Comparison of ENCODE assay signal across 17 cellular contexts in genomic region chr7:99396914-99397631, GRCh38. TPM values are rescaled to one million over a fixed set of nuclear protein-coding genes. Genes with fewer than 3 reads are reported as not detected.
DNase-seq lines count a peak whose midpoint lies in the region; ATAC-seq, FAIRE-seq and TF ChIP-seq lines count a peak whose summit lies in the region.
"Had no signal": no experiment of that assay in that cellular context is flagged by ENCODE, and none has a peak within 500 bp of the region (broad histone marks: within the 10 kb centered on the region; RNA-seq: fewer than 3 reads in every experiment).

No MANE protein-coding gene starts in this region.

- H3K36me3 ChIP-seq in GM12878 (ENCODE audit: control insufficient read depth in 2 of 2, insufficient read depth in 2 of 2, low read length in 1 of 2) (peaks cover 45 to 60% of the 10 kb centered on the region in 2 experiments), neuronal stem cell (replicated peaks in 1 of 2; ENCODE audit: control insufficient read depth in 2 of 2, insufficient read depth in 2 of 2, low read length in 2 of 2) (peaks cover 53 to 97% of the 10 kb centered on the region in 2 donors)

- no peak overlapping the region for H2BK15ac ChIP-seq in neuronal stem cell (ENCODE audit: low read length)

- no peak overlapping the region for H3K4ac ChIP-seq in neuronal stem cell (ENCODE audit: low read length)

- no peak overlapping the region for H3K4me2 ChIP-seq in GM12878 (ENCODE audit: control insufficient read depth, insufficient read depth)
- no peak overlapping the region for H3K4me2 ChIP-seq in neuronal stem cell (ENCODE audit: insufficient read depth, low read length, poor library complexity, severe bottlenecking)

- no peak overlapping the region for H4K8ac ChIP-seq in neuronal stem cell (ENCODE audit: low read depth, low read length)

- ATAC-seq in activated T-cell treated with anti-CD3 and anti-CD28 coated beads, Interleukin-2, amount 50 U/mL, for 4 hours, result no peak
- no peak for ATAC-seq in GM12878

- in situ Hi-C loops in GM12878 (cut with MboI), result no loop called here

- H3K27ac ChIP-seq in GM12878 (ENCODE audit: control insufficient read depth, insufficient read depth) (no peak overlapping the region), neuronal stem cell (replicated peaks; ENCODE audit: low read length) (no peak overlapping the region)

- peak overlapping the region; percentile 92 for H3K27ac Mint-ChIP-seq in activated T-cell treated with anti-CD3 and anti-CD28 coated beads, Interleukin-2, amount 50 U/mL, for 24 hours
- H3K27ac Mint-ChIP-seq in HFFc6, result peak overlapping the region; percentile 49

- H3K14ac ChIP-seq in neuronal stem cell (ENCODE audit: low read length), result no peak overlapping the region

- H4K20me1 ChIP-seq in GM12878 (ENCODE audit: control insufficient read depth, insufficient read depth), result no peaks in the 10 kb centered on the region

- H2BK120ac ChIP-seq in neuronal stem cell (ENCODE audit: low read depth, low read length), result no peak overlapping the region

- peak; percentile 77 for TF ChIP-seq POLR2A in GM12878 (IDR thresholded peaks at IDR 0.05; ENCODE audit: low read depth, low read length)

- H3K9ac ChIP-seq in GM12878 (ENCODE audit: control insufficient read depth, insufficient read depth, low read length), result no peak overlapping the region
- peak overlapping the region; percentile 24 for H3K9ac ChIP-seq in neuronal stem cell (ENCODE audit: low read depth, low read length, poor library complexity)

- H3K18ac ChIP-seq in neuronal stem cell (ENCODE audit: low read length), result no peak overlapping the region

- DNase-seq in activated T-cell treated with anti-CD3 and anti-CD28 coated beads, Interleukin-2, amount 50 U/mL, for 24 hours, result no peak
- no peak for DNase-seq in activated T-cell treated with anti-CD3 and anti-CD28 coated beads, Interleukin-2, amount 50 U/mL, for 4 hours
- DNase-seq in HFFc6 (no peak), GM12878 (ENCODE audit: low read depth, low spot score) (no peak), neuronal stem cell (ENCODE audit: low spot score) (no peak), globus pallidus (ENCODE audit: low spot score) (no peak), NCI-H2171 (lab: John Stamatoyannopoulos, UW) (no peak), NCI-H1694 (lab: John Stamatoyannopoulos, UW) (no peak)
- DNase-seq: activated CD4-positive, alpha-beta T cell treated with anti-CD3 and anti-CD28 coated beads, Interleukin-2, amount 10 ng/mL, durations not matched to agents 7 days and 5 days; activated effector memory CD4-positive, alpha-beta T cell treated with Interleukin-2 at 50 U/mL for 16 hours; foreskin melanocyte; immature natural killer cell; NCI-H187 treated with DMSO at 0.1 percent for 48 hours; NCI-H526; spleen had no signal

- H3K9me3 ChIP-seq in GM12878 (replicated peaks; ENCODE audit: control insufficient read depth, insufficient read depth, low read length), result no peaks in the 10 kb centered on the region
- no peaks in the 10 kb centered on the region for H3K9me3 ChIP-seq in neuronal stem cell (replicated peaks in 1 of 2; ENCODE audit: control insufficient read depth in 2 of 2, insufficient read depth in 1 of 2, low read depth in 1 of 2, low read length in 2 of 2)
- H3K9me3 ChIP-seq: spleen had no signal

- H3K9me3 Mint-ChIP-seq in activated T-cell treated with anti-CD3 and anti-CD28 coated beads, Interleukin-2, amount 50 U/mL, for 24 hours, result no peaks in the 10 kb centered on the region
- no peaks in the 10 kb centered on the region for H3K9me3 Mint-ChIP-seq in activated T-cell treated with anti-CD3 and anti-CD28 coated beads, Interleukin-2, amount 50 U/mL, for 4 hours
- H3K9me3 Mint-ChIP-seq in HFFc6, result no peaks in the 10 kb centered on the region
- H3K9me3 Mint-ChIP-seq: activated CD4-positive, alpha-beta T cell treated with anti-CD3 and anti-CD28 coated beads, Interleukin-2, amount 10 ng/mL, durations not matched to agents 7 days and 5 days; immature natural killer cell had no signal

- H3K4me3 ChIP-seq in GM12878 (no peak overlapping the region), neuronal stem cell (ENCODE audit: low read length in 2 of 2) (no peak overlapping the region)
- H3K4me3 ChIP-seq: spleen had no signal

- CTCF ChIA-PET in GM12878 (lab: Yijun Ruan, JAX), result no interaction called here

- TF ChIP-seq CTCF in HFFc6 (IDR thresholded peaks at IDR 0.05) (no peak), GM12878 (IDR thresholded peaks at IDR 0.05 in 2 of 3, conservative IDR thresholded peaks at IDR 0.05 in 1 of 3; ENCODE audit: control insufficient read depth in 2 of 3, extremely low read depth in 1 of 3, insufficient read depth in 1 of 3, low read depth in 3 of 3, low read length in 3 of 3) (no peak)

- TF ChIP-seq RAD21 in GM12878 (IDR thresholded peaks at IDR 0.05; ENCODE audit: insufficient read depth, low read depth, low read length), result no peak

- H3K4me1 ChIP-seq in GM12878 (ENCODE audit: control insufficient read depth, insufficient read depth, low read length) (peaks cover 2% of the 10 kb centered on the region; the same call in 1 of the 2 replicates), neuronal stem cell (ENCODE audit: control insufficient read depth in 2 of 2, insufficient read depth in 1 of 2, low read depth in 1 of 2, low read length in 2 of 2) (peaks cover 0 to 10% of the 10 kb centered on the region in 2 donors)

- no peak overlapping the region for H4K91ac ChIP-seq in neuronal stem cell (ENCODE audit: low read depth, low read length, poor library complexity)

- no peak overlapping the region for H2AK5ac ChIP-seq in neuronal stem cell (ENCODE audit: low read depth, low read length)

- H3K79me2 ChIP-seq in GM12878 (ENCODE audit: control insufficient read depth, insufficient read depth, low read length), result no peaks in the 10 kb centered on the region; the same call in 1 of the 2 replicates

- POLR2A ChIA-PET in GM12878 (lab: Charles Lee), result no interaction called here

- no peak overlapping the region for H2BK5ac ChIP-seq in neuronal stem cell (ENCODE audit: low read length)

- H2AFZ ChIP-seq in GM12878 (ENCODE audit: control insufficient read depth, low read depth, low read length) (no peak overlapping the region), neuronal stem cell (ENCODE audit: low read length) (no peak overlapping the region)

- SMC1A ChIA-PET in GM12878 (lab: Charles Lee; ENCODE audit: uncharacterized antibody, unreplicated experiment), result no interaction called here

- peaks cover 99% of the 10 kb centered on the region for H3K36me3 Mint-ChIP-seq in activated T-cell treated with anti-CD3 and anti-CD28 coated beads, Interleukin-2, amount 50 U/mL, for 24 hours (ENCODE audit: low read depth)
- H3K36me3 Mint-ChIP-seq in activated T-cell treated with anti-CD3 and anti-CD28 coated beads, Interleukin-2, amount 50 U/mL, for 4 hours (ENCODE audit: insufficient read depth), result peaks cover 28% of the 10 kb centered on the region
- H3K36me3 Mint-ChIP-seq in HFFc6 (ENCODE audit: low read depth), result peaks cover 35% of the 10 kb centered on the region

- H3K79me1 ChIP-seq in neuronal stem cell (ENCODE audit: low read depth, low read length), result no peaks in the 10 kb centered on the region

- H3K27me3 ChIP-seq in GM12878 (replicated peaks in 1 of 2; ENCODE audit: control insufficient read depth in 2 of 2, insufficient read depth in 2 of 2, low read length in 1 of 2) (no peaks in the 10 kb centered on the region), neuronal stem cell (ENCODE audit: control insufficient read depth in 3 of 3, insufficient read depth in 3 of 3, low read depth in 1 of 3, low read length in 3 of 3) (no peaks in the 10 kb centered on the region)
- H3K27me3 ChIP-seq: spleen had no signal

- peaks cover 29% of the 10 kb centered on the region for H3K4me1 Mint-ChIP-seq in activated T-cell treated with anti-CD3 and anti-CD28 coated beads, Interleukin-2, amount 50 U/mL, for 24 hours (ENCODE audit: low read depth)
- H3K4me1 Mint-ChIP-seq in activated T-cell treated with anti-CD3 and anti-CD28 coated beads, Interleukin-2, amount 50 U/mL, for 4 hours (ENCODE audit: low read depth), result peaks cover 19% of the 10 kb centered on the region
- H3K4me1 Mint-ChIP-seq in HFFc6 (ENCODE audit: low read depth), result peaks cover 11% of the 10 kb centered on the region

- no peak overlapping the region for H2BK12ac ChIP-seq in neuronal stem cell (ENCODE audit: low read length)

- intact Hi-C loops in GM12878 (cut with micrococcal nuclease; ENCODE audit: unreplicated experiment), result no loop called here

- H3K4me3 Mint-ChIP-seq in activated T-cell treated with anti-CD3 and anti-CD28 coated beads, Interleukin-2, amount 50 U/mL, for 24 hours, result no peak overlapping the region
- H3K4me3 Mint-ChIP-seq in activated T-cell treated with anti-CD3 and anti-CD28 coated beads, Interleukin-2, amount 50 U/mL, for 4 hours, result no peak overlapping the region
- H3K4me3 Mint-ChIP-seq in HFFc6, result no peak overlapping the region
- H3K4me3 Mint-ChIP-seq: activated CD4-positive, alpha-beta T cell treated with anti-CD3 and anti-CD28 coated beads, Interleukin-2, amount 10 ng/mL, durations not matched to agents 7 days and 5 days; immature natural killer cell had no signal

- no peaks in the 10 kb centered on the region for H3K27me3 Mint-ChIP-seq in activated T-cell treated with anti-CD3 and anti-CD28 coated beads, Interleukin-2, amount 50 U/mL, for 24 hours
- H3K27me3 Mint-ChIP-seq in activated T-cell treated with anti-CD3 and anti-CD28 coated beads, Interleukin-2, amount 50 U/mL, for 4 hours (ENCODE audit: low read depth), result no peaks in the 10 kb centered on the region
- H3K27me3 Mint-ChIP-seq in HFFc6 (ENCODE audit: insufficient read depth), result peaks cover 16% of the 10 kb centered on the region
- H3K27me3 Mint-ChIP-seq: activated CD4-positive, alpha-beta T cell treated with anti-CD3 and anti-CD28 coated beads, Interleukin-2, amount 10 ng/mL, durations not matched to agents 7 days and 5 days had no signal

- WGBS in GM12878 (ENCODE audit: insufficient coverage, insufficient replicate concordance, low lambda C conversion rate, missing lambda C conversion rate), result 48% methylated on average over 10 of the region's 10 CpGs
- WGBS in neuronal stem cell (ENCODE audit: extremely low coverage in 2 of 2, insufficient read length in 2 of 2, insufficient replicate concordance in 1 of 2), 2 donors, result no CpG with 5 or more reads among the region's 10 CpGs

- no peak for TF ChIP-seq EP300 in GM12878 (IDR thresholded peaks at IDR 0.05; ENCODE audit: borderline replicate concordance in 1 of 2, control insufficient read depth in 1 of 2, low read depth in 2 of 2, low read length in 2 of 2)

- RAD21 ChIA-PET in GM12878 (lab: Charles Lee; ENCODE audit: unreplicated experiment), result no interaction called here

- no peak for FAIRE-seq in GM12878 (lab: Jason Lieb, UNC)
- FAIRE-seq: D721Med, RCC 7860 had no signal

- peak overlapping the region; percentile 6 for H3K23ac ChIP-seq in neuronal stem cell (ENCODE audit: low read depth, low read length, poor library complexity)

- TSS peak; percentile 8 for BruUV-seq in GM12878 (replicated peaks; lab: Mats Ljungman, UMichigan)

RNA-seq across cellular contexts. Expression of gene PDAP1, which starts 11.3 kb away (rescaled TPM):
- total RNA-seq in activated T-cell treated with anti-CD3 and anti-CD28 coated beads, Interleukin-2, amount 50 U/mL, for 4 hours, result 100 to 1,000 TPM; 231 to 255 (median 235) TPM
- total RNA-seq in HFFc6 (2021; fragmentation: NEBNext Ultra II Directional; extraction: Animal tissue kit (Norgen Biotek cat#: 25700)), result 100 to 1,000 TPM; 148 to 213 (median 180) TPM
- total RNA-seq in GM12878 (2013; cell fraction: nucleolus; rRNA removed), result 9.5 and 11.1 TPM in 2 replicates
- total RNA-seq in GM12878 (2014; rRNA removed) (35.9 and 37.8 TPM in 2 replicates), GM12878 (2014; rRNA removed; fragmentation: Illumina TruSeq; extraction: Trizol) (94.9 and 107 TPM in 2 replicates), GM12878 (2021) (111 and 114 TPM in 2 replicates)
- polyA plus RNA-seq in GM12878 (2011; ENCODE audit: low read depth), result 68.1 TPM
- polyA plus RNA-seq in GM12878 (2011; rRNA removed) (30.5 and 48.4 TPM in 2 replicates), GM12878 (2014; fragmentation: Illumina TruSeq; extraction: Trizol) (132 and 200 TPM in 2 replicates), GM12878 (2014; fragmentation: Nextera tagmentation; extraction: Ambion mirVana) (10 to 100 TPM in 1 of 2 experiments, 1 to 10 TPM in 1; 6.6 to 13.8 TPM), GM12878 (2014; rRNA removed) (60.6 and 76.4 TPM in 2 replicates), GM12878 (2016; fragmentation: Nextera tagmentation; extraction: Ambion mirVana) (100 to 1,000 TPM in 1 of 2 experiments, 10 to 100 TPM in 1; 99.1 to 107 TPM)
- 28.5 and 38.4 TPM in 2 replicates for polyA plus RNA-seq in GM12878 (2011; cell fraction: cytosol; rRNA removed)
- 19.5 and 39.0 TPM in 2 replicates for polyA plus RNA-seq in GM12878 (2011; cell fraction: nucleus; rRNA removed)
- 94.4 and 117 TPM in 2 replicates for polyA plus RNA-seq in GM12878 (2012)
- polyA minus RNA-seq in GM12878 (2011; rRNA and poly(A)+ RNA removed), result 10.3 and 46.3 TPM in 2 replicates
- polyA minus RNA-seq in GM12878 (2011; cell fraction: cytosol; rRNA and poly(A)+ RNA removed), result 8.9 and 9.8 TPM in 2 replicates
- polyA minus RNA-seq in GM12878 (2011; cell fraction: nucleus; rRNA and poly(A)+ RNA removed), result 2.7 and 8.7 TPM in 2 replicates
- 126 TPM for polyA plus RNA-seq in neuronal stem cell (2013, experiment 1 of 2)
- 129 TPM for polyA plus RNA-seq in neuronal stem cell (2013, experiment 2 of 2)

RNA-seq across cellular contexts. Expression of gene BUD31, which starts 11.7 kb away (rescaled TPM):
- total RNA-seq in activated T-cell treated with anti-CD3 and anti-CD28 coated beads, Interleukin-2, amount 50 U/mL, for 4 hours, result 100 to 1,000 TPM; 174 to 231 (median 178) TPM
- 100 to 1,000 TPM; 134 to 147 (median 146) TPM for total RNA-seq in HFFc6 (2021; fragmentation: NEBNext Ultra II Directional; extraction: Animal tissue kit (Norgen Biotek cat#: 25700))
- total RNA-seq in GM12878 (2013; cell fraction: nucleolus; rRNA removed), result 18.3 and 21.9 TPM in 2 replicates
- total RNA-seq in GM12878 (2014; rRNA removed), result 107 TPM in 2 replicates
- total RNA-seq in GM12878 (2014; rRNA removed; fragmentation: Illumina TruSeq; extraction: Trizol), result 131 and 143 TPM in 2 replicates
- 108 and 134 TPM in 2 replicates for total RNA-seq in GM12878 (2021)
- polyA plus RNA-seq in GM12878 (2011; ENCODE audit: low read depth), result 88.1 TPM
- 74.2 and 104 TPM in 2 replicates for polyA plus RNA-seq in GM12878 (2011; rRNA removed)
- 78.9 and 85.9 TPM in 2 replicates for polyA plus RNA-seq in GM12878 (2011; cell fraction: cytosol; rRNA removed)
- 42.2 and 44.8 TPM in 2 replicates for polyA plus RNA-seq in GM12878 (2011; cell fraction: nucleus; rRNA removed)
- 90.5 and 113 TPM in 2 replicates for polyA plus RNA-seq in GM12878 (2012)
- 185 and 257 TPM in 2 replicates for polyA plus RNA-seq in GM12878 (2014; fragmentation: Illumina TruSeq; extraction: Trizol)
- 100 to 1,000 TPM; 125 to 127 TPM for polyA plus RNA-seq in GM12878 (2014; fragmentation: Nextera tagmentation; extraction: Ambion mirVana)
- 112 and 118 TPM in 2 replicates for polyA plus RNA-seq in GM12878 (2014; rRNA removed)
- polyA plus RNA-seq in GM12878 (2016; fragmentation: Nextera tagmentation; extraction: Ambion mirVana), result 100 to 1,000 TPM; 301 to 317 TPM
- polyA minus RNA-seq in GM12878 (2011; rRNA and poly(A)+ RNA removed), result 41.5 and 60.5 TPM in 2 replicates
- 21.0 and 24.6 TPM in 2 replicates for polyA minus RNA-seq in GM12878 (2011; cell fraction: cytosol; rRNA and poly(A)+ RNA removed)
- polyA minus RNA-seq in GM12878 (2011; cell fraction: nucleus; rRNA and poly(A)+ RNA removed), result 12.0 and 18.1 TPM in 2 replicates
- polyA plus RNA-seq in neuronal stem cell (2013, experiment 1 of 2), result 118 TPM
- 113 TPM for polyA plus RNA-seq in neuronal stem cell (2013, experiment 2 of 2)

RNA-seq across cellular contexts. Expression of gene ARPC1B, which starts 22.5 kb away (rescaled TPM):
- total RNA-seq in activated T-cell treated with anti-CD3 and anti-CD28 coated beads, Interleukin-2, amount 50 U/mL, for 4 hours, result 100 to 1,000 TPM; 240 to 282 (median 274) TPM
- 100 to 1,000 TPM; 233 to 281 (median 249) TPM for total RNA-seq in HFFc6 (2021; fragmentation: NEBNext Ultra II Directional; extraction: Animal tissue kit (Norgen Biotek cat#: 25700))
- 141 and 182 TPM in 2 replicates for total RNA-seq in GM12878 (2013; cell fraction: nucleolus; rRNA removed)
- total RNA-seq in GM12878 (2014; rRNA removed) (719 and 762 TPM in 2 replicates), GM12878 (2014; rRNA removed; fragmentation: Illumina TruSeq; extraction: Trizol) (170 and 199 TPM in 2 replicates), GM12878 (2021) (368 and 403 TPM in 2 replicates)
- polyA plus RNA-seq in GM12878 (2011; ENCODE audit: low read depth), result 363 TPM
- polyA plus RNA-seq in GM12878 (2011; rRNA removed) (314 and 406 TPM in 2 replicates), GM12878 (2014; fragmentation: Illumina TruSeq; extraction: Trizol) (91.0 and 148 TPM in 2 replicates), GM12878 (2014; fragmentation: Nextera tagmentation; extraction: Ambion mirVana) (100 to 1,000 TPM in 1 of 2 experiments, 10 to 100 TPM in 1; 14.1 to 135 TPM), GM12878 (2014; rRNA removed) (628 and 811 TPM in 2 replicates), GM12878 (2016; fragmentation: Nextera tagmentation; extraction: Ambion mirVana) (100 to 1,000 TPM; 577 to 598 TPM)
- polyA plus RNA-seq in GM12878 (2011; cell fraction: cytosol; rRNA removed), result 858 and 1,050 TPM in 2 replicates
- polyA plus RNA-seq in GM12878 (2011; cell fraction: nucleus; rRNA removed), result 603 and 732 TPM in 2 replicates
- polyA plus RNA-seq in GM12878 (2012), result 639 and 642 TPM in 2 replicates
- 194 and 384 TPM in 2 replicates for polyA minus RNA-seq in GM12878 (2011; rRNA and poly(A)+ RNA removed)
- 199 and 205 TPM in 2 replicates for polyA minus RNA-seq in GM12878 (2011; cell fraction: cytosol; rRNA and poly(A)+ RNA removed)
- 112 and 162 TPM in 2 replicates for polyA minus RNA-seq in GM12878 (2011; cell fraction: nucleus; rRNA and poly(A)+ RNA removed)
- polyA plus RNA-seq in neuronal stem cell (2013, experiment 1 of 2), result 33.4 TPM
- polyA plus RNA-seq in neuronal stem cell (2013, experiment 2 of 2), result 32.0 TPM

RNA-seq across cellular contexts. Expression of gene PTCD1, which starts 41.5 kb away (rescaled TPM):
- total RNA-seq in activated T-cell treated with anti-CD3 and anti-CD28 coated beads, Interleukin-2, amount 50 U/mL, for 4 hours, result 10 to 100 TPM; 11.9 to 15.1 (median 13.9) TPM
- total RNA-seq in HFFc6 (2021; fragmentation: NEBNext Ultra II Directional; extraction: Animal tissue kit (Norgen Biotek cat#: 25700)), result 1 to 10 TPM; 4.5 to 8.6 (median 6.7) TPM
- 8.8 and 19.1 TPM in 2 replicates for total RNA-seq in GM12878 (2013; cell fraction: nucleolus; rRNA removed)
- total RNA-seq in GM12878 (2014; rRNA removed), result 8.2 and 9.7 TPM in 2 replicates
- total RNA-seq in GM12878 (2014; rRNA removed; fragmentation: Illumina TruSeq; extraction: Trizol), result 3.3 and 4.5 TPM in 2 replicates
- total RNA-seq in GM12878 (2021), result 6.2 and 8.8 TPM in 2 replicates
- 2.4 TPM for polyA plus RNA-seq in GM12878 (2011; ENCODE audit: low read depth)
- 3.0 and 4.2 TPM in 2 replicates for polyA plus RNA-seq in GM12878 (2011; rRNA removed)
- 4.4 and 6.9 TPM in 2 replicates for polyA plus RNA-seq in GM12878 (2011; cell fraction: cytosol; rRNA removed)
- 9.9 and 10.2 TPM in 2 replicates for polyA plus RNA-seq in GM12878 (2011; cell fraction: nucleus; rRNA removed)
- polyA plus RNA-seq in GM12878 (2012), result 4.4 and 5.9 TPM in 2 replicates
- polyA plus RNA-seq in GM12878 (2014; fragmentation: Illumina TruSeq; extraction: Trizol), result 0.78 and 1.9 TPM in 2 replicates
- polyA plus RNA-seq in GM12878 (2014; fragmentation: Nextera tagmentation; extraction: Ambion mirVana), result under 1 TPM; 0.26 to 0.42 TPM
- 7.6 and 8.7 TPM in 2 replicates for polyA plus RNA-seq in GM12878 (2014; rRNA removed)
- 1 to 10 TPM; 5.6 to 5.9 TPM for polyA plus RNA-seq in GM12878 (2016; fragmentation: Nextera tagmentation; extraction: Ambion mirVana)
- polyA minus RNA-seq in GM12878 (2011; rRNA and poly(A)+ RNA removed), result 2.8 and 6.6 TPM in 2 replicates
- 1.2 and 1.7 TPM in 2 replicates for polyA minus RNA-seq in GM12878 (2011; cell fraction: cytosol; rRNA and poly(A)+ RNA removed)
- 3.0 and 4.6 TPM in 2 replicates for polyA minus RNA-seq in GM12878 (2011; cell fraction: nucleus; rRNA and poly(A)+ RNA removed)
- 4.5 TPM for polyA plus RNA-seq in neuronal stem cell (2013, experiment 1 of 2)
- polyA plus RNA-seq in neuronal stem cell (2013, experiment 2 of 2), result 4.8 TPM

RNA-seq across cellular contexts. Expression of gene CPSF4, which starts 41.7 kb away (rescaled TPM):
- total RNA-seq in activated T-cell treated with anti-CD3 and anti-CD28 coated beads, Interleukin-2, amount 50 U/mL, for 4 hours, result 10 to 100 TPM; 85.8 to 99.9 (median 86.9) TPM
- total RNA-seq in HFFc6 (2021; fragmentation: NEBNext Ultra II Directional; extraction: Animal tissue kit (Norgen Biotek cat#: 25700)), result 10 to 100 TPM; 26.7 to 34.0 (median 29.2) TPM
- 81.7 and 84.6 TPM in 2 replicates for total RNA-seq in GM12878 (2013; cell fraction: nucleolus; rRNA removed)
- total RNA-seq in GM12878 (2014; rRNA removed) (46.6 and 46.9 TPM in 2 replicates), GM12878 (2014; rRNA removed; fragmentation: Illumina TruSeq; extraction: Trizol) (31.1 and 31.6 TPM in 2 replicates), GM12878 (2021) (56.3 and 56.9 TPM in 2 replicates)
- 17.0 TPM for polyA plus RNA-seq in GM12878 (2011; ENCODE audit: low read depth)
- polyA plus RNA-seq in GM12878 (2011; rRNA removed) (28.4 and 51.3 TPM in 2 replicates), GM12878 (2014; fragmentation: Illumina TruSeq; extraction: Trizol) (25.2 and 45.8 TPM in 2 replicates), GM12878 (2014; fragmentation: Nextera tagmentation; extraction: Ambion mirVana) (10 to 100 TPM; 13.6 to 14.9 TPM), GM12878 (2014; rRNA removed) (70.1 and 76.9 TPM in 2 replicates), GM12878 (2016; fragmentation: Nextera tagmentation; extraction: Ambion mirVana) (10 to 100 TPM; 35.8 to 44.3 TPM)
- polyA plus RNA-seq in GM12878 (2011; cell fraction: cytosol; rRNA removed), result 70.0 and 91.6 TPM in 2 replicates
- polyA plus RNA-seq in GM12878 (2011; cell fraction: nucleus; rRNA removed), result 145 and 158 TPM in 2 replicates
- polyA plus RNA-seq in GM12878 (2012), result 35.2 and 36.2 TPM in 2 replicates
- 43.1 and 53.2 TPM in 2 replicates for polyA minus RNA-seq in GM12878 (2011; rRNA and poly(A)+ RNA removed)
- 17.8 and 17.9 TPM in 2 replicates for polyA minus RNA-seq in GM12878 (2011; cell fraction: cytosol; rRNA and poly(A)+ RNA removed)
- 25.1 and 38.1 TPM in 2 replicates for polyA minus RNA-seq in GM12878 (2011; cell fraction: nucleus; rRNA and poly(A)+ RNA removed)
- 67.4 TPM for polyA plus RNA-seq in neuronal stem cell (2013, experiment 1 of 2)
- polyA plus RNA-seq in neuronal stem cell (2013, experiment 2 of 2), result 65.7 TPM
